17 cellular contexts compared by ENCODE assay signal in the genomic region with DNA sequence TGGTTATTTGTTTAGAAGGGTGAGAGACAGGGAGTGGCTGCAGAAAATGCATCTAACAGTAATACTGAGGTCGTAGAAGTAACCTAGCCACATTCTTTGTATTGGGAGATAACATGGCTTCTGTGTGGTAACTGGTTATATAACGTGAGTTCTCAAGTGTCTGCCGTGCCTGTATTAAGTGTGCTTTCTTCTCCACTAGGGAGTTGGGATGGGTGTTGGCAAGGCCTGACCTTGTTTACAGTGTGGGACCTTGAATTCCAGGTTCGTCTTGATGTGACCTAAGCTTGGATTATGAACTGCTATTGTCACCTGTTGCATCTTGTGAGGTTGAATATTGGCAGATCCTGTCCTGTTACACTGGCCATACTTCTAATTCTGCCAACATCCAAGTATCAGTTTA.
A peak's percentile ranks its signal among the peaks of the same experiment; 100 is the strongest.
DNase-seq lines count a peak whose midpoint lies in the region; ATAC-seq and TF ChIP-seq lines count a peak whose summit lies in the region.
"Had no signal": no experiment of that assay in that cellular context is flagged by ENCODE, and none has a peak within 500 bp of the region (broad histone marks: within the 10 kb centered on the region; RNA-seq: fewer than 3 reads in every experiment).

No MANE protein-coding gene starts in this region.

- no peak overlapping the region for H3K4me2 ChIP-seq in trophoblast cell (ENCODE audit: low read length)
- H3K4me2 ChIP-seq: KMS-11 had no signal

- H3K4me1 ChIP-seq in heart left ventricle: peaks cover 0 to 9% (median 5%) of the 10 kb centered on the region in 12 donors
- no peaks in the 10 kb centered on the region for H3K4me1 ChIP-seq in trophoblast cell (ENCODE audit: control insufficient read depth in 1 of 2, insufficient read depth in 2 of 2, low read length in 2 of 2)

- no peak overlapping the region for H2BK12ac ChIP-seq in trophoblast cell (ENCODE audit: low read length)

- H3K23ac ChIP-seq in trophoblast cell (ENCODE audit: low read length): no peak overlapping the region

- no peak overlapping the region for H4K91ac ChIP-seq in trophoblast cell (ENCODE audit: low read depth, low read length)

- WGBS in heart left ventricle, 4 donors: 51 to 62% (median 60%) methylated on average over 4 of the region's 4 CpGs
- no CpG with 5 or more reads among the region's 4 CpGs for WGBS in trophoblast cell (ENCODE audit: extremely low coverage, insufficient coverage, insufficient read length)

- no peak for TF ChIP-seq CTCF in heart left ventricle (IDR thresholded peaks at IDR 0.05)

- H3K79me1 ChIP-seq in trophoblast cell (ENCODE audit: low read length): no peaks in the 10 kb centered on the region

- H2AK5ac ChIP-seq in trophoblast cell (ENCODE audit: low read length): no peak overlapping the region

- no peaks in the 10 kb centered on the region for H3K79me2 ChIP-seq in trophoblast cell (ENCODE audit: control insufficient read depth, insufficient read depth, low read length, poor library complexity)

- H2BK5ac ChIP-seq in trophoblast cell (ENCODE audit: low read depth, low read length, poor library complexity): no peak overlapping the region

- no peak for TF ChIP-seq POLR2A in heart left ventricle (IDR thresholded peaks at IDR 0.05)

- H3K9ac ChIP-seq in trophoblast cell (ENCODE audit: low read length): no peak overlapping the region
- H3K9ac ChIP-seq: KMS-11 had no signal

- no peak overlapping the region for H4K8ac ChIP-seq in trophoblast cell (ENCODE audit: low read depth, low read length)

- no peak overlapping the region for H3K4ac ChIP-seq in trophoblast cell (ENCODE audit: low read depth, low read length)

- H3K9me3 ChIP-seq in heart left ventricle: no peaks in the 10 kb centered on the region
- H3K9me3 ChIP-seq in trophoblast cell (ENCODE audit: insufficient read depth, low read depth, low read length): peaks cover 4% of the 10 kb centered on the region

- H2AFZ ChIP-seq in trophoblast cell (ENCODE audit: insufficient read depth, low read length, poor library complexity): no peak overlapping the region

- DNase-seq in left ventricle myocardium superior: no peak
- DNase-seq in heart left ventricle: no peak
- DNase-seq in epithelial cell of prostate (ENCODE audit: low read depth, low spot score): peak; percentile 24
- peak; percentile 28 to 79 for DNase-seq in trophoblast cell
- no peak for DNase-seq in stimulated activated CD8-positive, alpha-beta memory T cell treated with anti-CD3 and anti-CD28 coated beads, Interleukin-4, amount 100 ng/mL, for 48 hours
- DNase-seq in AG20443 (ENCODE audit: low spot score): no peak
- DNase-seq: AML-193, DND-41, NCI-H1417 treated with DMSO at 0.1 percent for 48 hours, NCI-H187 treated with DMSO at 0.1 percent for 48 hours, RPMI8226, SIG-M5 had no signal

- H3K36me3 ChIP-seq in heart left ventricle (no peaks in the 10 kb centered on the region), trophoblast cell (ENCODE audit: control insufficient read depth in 1 of 2, insufficient read depth in 2 of 2, low read length in 2 of 2) (no peaks in the 10 kb centered on the region)

- intact Hi-C loops in left ventricle myocardium superior (cut with micrococcal nuclease): no loop called here
- intact Hi-C loops in heart left ventricle (cut with DNase I): no loop called here

- H3K27me3 ChIP-seq in heart left ventricle: no peaks in the 10 kb centered on the region
- H3K27me3 ChIP-seq in trophoblast cell (ENCODE audit: insufficient read depth, low read length): no peaks in the 10 kb centered on the region

- no peak overlapping the region for H2BK120ac ChIP-seq in trophoblast cell (ENCODE audit: insufficient read depth, low read length, poor library complexity)

- H3K27ac ChIP-seq in heart left ventricle: no peak overlapping the region
- H3K27ac ChIP-seq in epithelial cell of prostate: peak overlapping the region; percentile 15
- no peak overlapping the region for H3K27ac ChIP-seq in trophoblast cell (ENCODE audit: low read depth, low read length)
- H3K27ac ChIP-seq: C4-2B, KMS-11 had no signal

- no peak overlapping the region for H4K12ac ChIP-seq in trophoblast cell (ENCODE audit: low read depth, low read length)

- no peak overlapping the region for H3K18ac ChIP-seq in trophoblast cell (ENCODE audit: low read length)

- ATAC-seq in left ventricle myocardium superior (peak; percentile 24), heart left ventricle (no peak), HG02852 (IDR thresholded peaks at IDR 0.05; ENCODE audit: unreplicated experiment) (no peak)
- ATAC-seq: HepG2, SK-N-SH treated with all-trans-retinoic acid at 6 μM for 48 hours had no signal

- H3K4me3 ChIP-seq in heart left ventricle: no peak overlapping the region
- no peak overlapping the region for H3K4me3 ChIP-seq in trophoblast cell (ENCODE audit: low read depth, low read length)

- H3K14ac ChIP-seq in trophoblast cell (ENCODE audit: low read length): no peak overlapping the region

Comparison
In these comparisons a context has a peak if more than half of its experiments do, and no peak if none do; other contexts are left out.
1. DNase-seq: peak in epithelial cell of prostate (single experiment) and trophoblast cell (2 of 2); none in left ventricle myocardium superior (single experiment), heart left ventricle (0 of 5), stimulated activated CD8-positive, alpha-beta memory T cell treated with anti-CD3 and anti-CD28 coated beads, Interleukin-4, amount 100 ng/mL, for 48 hours (single experiment) and AG20443 (single experiment).